In genomic region chr17:34917381-34917780, GRCh38 we compare ENCODE assay signal across 31 cellular contexts.
"Had no signal": no experiment of that assay in that cellular context is flagged by ENCODE, and none has a peak within 500 bp of the region (broad histone marks: within the 10 kb centered on the region; RNA-seq: fewer than 3 reads in every experiment).

No MANE protein-coding gene starts in this region.

- DNase-seq: activated B cell treated with CpG ODN at 0.5 μM for 24 hours; activated CD4-positive, alpha-beta memory T cell treated with anti-CD3 and anti-CD28 coated beads for 36 hours; activated CD4-positive, alpha-beta T cell treated with anti-CD3 and anti-CD28 coated beads for 4 hours; activated CD4-positive, alpha-beta T cell treated with anti-CD3 and anti-CD28 coated beads, Interleukin-2, amount 50 U/mL, for 1 hour; activated CD4-positive, CD25-positive, alpha-beta regulatory T cell treated with anti-CD3 and anti-CD28 coated beads, Interleukin-2, amount 50 U/mL, for 72 hours; activated CD8-positive, alpha-beta memory T cell treated with anti-CD3 and anti-CD28 coated beads, Interleukin-2, amount 50 U/mL, for 4 hours; activated gamma-delta T cell treated with Interleukin-2 at 50 U/mL for 16 hours; activated naive CD4-positive, alpha-beta T cell treated with anti-CD3 and anti-CD28 coated beads, Interleukin-2, amount 10 ng/mL, durations not matched to agents 7 days and 5 days; activated naive CD8-positive, alpha-beta T cell treated with anti-CD3 and anti-CD28 coated beads, Interleukin-2, amount 50 U/mL, for 24 hours; activated T-cell treated with anti-CD3 and anti-CD28 coated beads for 4 hours; activated T-cell treated with anti-CD3 and anti-CD28 coated beads, Interleukin-2, amount 50 U/mL, for 4 hours; anterior cingulate cortex; central memory CD4-positive, alpha-beta T cell; MG63; NCI-H1048; NCI-H1417; NCI-H146; NCI-H187; NCI-H2029 treated with DMSO at 0.1 percent for 48 hours; NCI-H2107; NCI-H2171; NCI-H510A; NCI-H526; NCI-H748 treated with DMSO at 0.1 percent for 48 hours; NK-92 treated with Interleukin-12 subunit alpha and Interleukin-12 subunit beta, amount 100 ng/mL, for 24 hours; PC-3; Peyer's patch; RPMI8226; SHP77 treated with DMSO at 0.1 percent for 48 hours; T1000 had no signal

- H3K27ac ChIP-seq: KMS-11, Peyer's patch had no signal
